ENCODE assay signal across 8 cellular contexts in genomic region chr1:197775282-197776262, GRCh38. TPM values are rescaled to one million over a fixed set of nuclear protein-coding genes. Genes with fewer than 3 reads are reported as not detected.
DNase-seq lines count a peak whose midpoint lies in the region; ATAC-seq and TF ChIP-seq lines count a peak whose summit lies in the region.

A gene with protein sequence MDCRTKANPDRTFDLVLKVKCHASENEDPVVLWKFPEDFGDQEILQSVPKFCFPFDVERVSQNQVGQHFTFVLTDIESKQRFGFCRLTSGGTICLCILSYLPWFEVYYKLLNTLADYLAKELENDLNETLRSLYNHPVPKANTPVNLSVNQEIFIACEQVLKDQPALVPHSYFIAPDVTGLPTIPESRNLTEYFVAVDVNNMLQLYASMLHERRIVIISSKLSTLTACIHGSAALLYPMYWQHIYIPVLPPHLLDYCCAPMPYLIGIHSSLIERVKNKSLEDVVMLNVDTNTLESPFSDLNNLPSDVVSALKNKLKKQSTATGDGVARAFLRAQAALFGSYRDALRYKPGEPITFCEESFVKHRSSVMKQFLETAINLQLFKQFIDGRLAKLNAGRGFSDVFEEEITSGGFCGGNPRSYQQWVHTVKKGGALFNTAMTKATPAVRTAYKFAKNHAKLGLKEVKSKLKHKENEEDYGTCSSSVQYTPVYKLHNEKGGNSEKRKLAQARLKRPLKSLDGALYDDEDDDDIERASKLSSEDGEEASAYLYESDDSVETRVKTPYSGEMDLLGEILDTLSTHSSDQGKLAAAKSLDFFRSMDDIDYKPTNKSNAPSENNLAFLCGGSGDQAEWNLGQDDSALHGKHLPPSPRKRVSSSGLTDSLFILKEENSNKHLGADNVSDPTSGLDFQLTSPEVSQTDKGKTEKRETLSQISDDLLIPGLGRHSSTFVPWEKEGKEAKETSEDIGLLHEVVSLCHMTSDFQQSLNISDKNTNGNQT (minus strand): TSS chr1:197775480. CDS start chr1:197775155, 325 bp downstream.

- no peaks in the 10 kb centered on the region; the same call in 1 of the 2 replicates for H3K79me2 ChIP-seq in GM23338 (replicated peaks; ENCODE audit: insufficient read depth)

- H3K27ac ChIP-seq in GM23338 (ENCODE audit: low read depth) (no peak within 1 kb of the TSS), right cardiac atrium (ENCODE audit: low read length) (peak within 1 kb of the TSS; percentile 97), aorta (ENCODE audit: low read depth in 1 of 2, low read length in 2 of 2) (peak within 1 kb of the TSS; percentile 68 to 83)

- peaks cover 20% of the 10 kb centered on the region for H3K4me1 Mint-ChIP-seq in GM23338
- peaks cover 64 to 71% (median 71%) of the 10 kb centered on the region in 3 donors for H3K4me1 Mint-ChIP-seq in T-cell
- peaks cover 70% of the 10 kb centered on the region for H3K4me1 Mint-ChIP-seq in activated naive CD8-positive, alpha-beta T cell treated with anti-CD3 and anti-CD28 coated beads, Interleukin-2, amount 50 U/mL, for 24 hours

- WGBS in right cardiac atrium: 11% methylated on average over 51 of the region's 51 CpGs
- 10% methylated on average over 46 to 51 of the region's 51 CpGs for WGBS in aorta, 2 donors

- in situ Hi-C loops in G401 (cut with HindIII; ENCODE audit: low sequenced_read_pairs): no loop called here

- H3K36me3 Mint-ChIP-seq in GM23338 (ENCODE audit: low read depth): no peaks in the 10 kb centered on the region
- peaks cover 7% of the 10 kb centered on the region for H3K36me3 Mint-ChIP-seq in T-cell
- peaks cover 9% of the 10 kb centered on the region for H3K36me3 Mint-ChIP-seq in activated naive CD8-positive, alpha-beta T cell treated with anti-CD3 and anti-CD28 coated beads, Interleukin-2, amount 50 U/mL, for 24 hours (ENCODE audit: low read depth)

- ATAC-seq in GM23338 (peak; percentile 88), T-cell (replicated peaks in 1 of 4) (peak; percentile 71 to 76 (median 75)), right cardiac atrium (peak; percentile 81 to 87), aorta (ENCODE audit: low FRiP score) (peak; percentile 84)
- ATAC-seq in activated naive CD8-positive, alpha-beta T cell treated with anti-CD3 and anti-CD28 coated beads, Interleukin-2, amount 50 U/mL, for 24 hours: peak; percentile 73

- intact Hi-C loops in right cardiac atrium (cut with DNase I) (no loop called here), aorta (cut with DNase I) (loop anchor here in 1 of 2 donors (5.0 kb wide), 1 partner anchor 127 kb away; the partner anchor contains the start of gene C1orf53)

- 0 out of 4 replicates have a peak, but pooled peaks of 1 of the 2 experiments have one; percentile 0 for TF ChIP-seq CTCF in GM23338 (conservative IDR thresholded peaks at IDR 0.05; ENCODE audit: low read depth in 2 of 2)

- H3K4me3 ChIP-seq in GM23338 (peak within 1 kb of the TSS; percentile 77), right cardiac atrium (ENCODE audit: low read length) (peak within 1 kb of the TSS; percentile 97), aorta (ENCODE audit: low read length in 2 of 2) (peak within 1 kb of the TSS; percentile 69 to 96)

- no peaks in the 10 kb centered on the region for H3F3A ChIP-seq in GM23338 (replicated peaks; ENCODE audit: low read depth)

- H3K9me2 ChIP-seq in GM23338 (ENCODE audit: insufficient read depth): no peaks in the 10 kb centered on the region

- CTCF ChIA-PET in T-cell (lab: Charles Lee): interaction anchor here in 1 of 2 donors (0.8 kb wide), 1 partner anchor 380 kb away, joined by 5 read pairs; no protein-coding TSS in a partner anchor

- H2AFZ ChIP-seq in GM23338: peak within 1 kb of the TSS; percentile 93

- no peaks in the 10 kb centered on the region for H4K20me1 ChIP-seq in GM23338 (replicated peaks; ENCODE audit: insufficient read depth)

- H3K27me3 ChIP-seq in GM23338 (ENCODE audit: insufficient read depth): peaks cover 30% of the 10 kb centered on the region
- H3K27me3 ChIP-seq in right cardiac atrium (ENCODE audit: control insufficient read depth, insufficient read depth): no peaks in the 10 kb centered on the region
- no peaks in the 10 kb centered on the region for H3K27me3 ChIP-seq in aorta (ENCODE audit: control insufficient read depth in 1 of 2, insufficient read depth in 2 of 2, low read length in 1 of 2)

- peak; percentile 55 for DNase-seq in G401 (ENCODE audit: low spot score)
- DNase-seq in GM23338 (ENCODE audit: low spot score): peak; percentile 89
- peak; percentile 77 for DNase-seq in LHCN-M2 (ENCODE audit: low read depth)
- DNase-seq in T-cell: peak; percentile 67 to 88 (median 79)
- DNase-seq in activated naive CD8-positive, alpha-beta T cell treated with anti-CD3 and anti-CD28 coated beads, Interleukin-2, amount 50 U/mL, for 24 hours: peak; percentile 80
- DNase-seq in right cardiac atrium: peak; percentile 69 to 90 (median 90)
- peak; percentile 86 for DNase-seq in renal cortical epithelial cell (ENCODE audit: low read depth)
- DNase-seq in aorta: peak; percentile 87 to 90

- peak within 1 kb of the TSS; percentile 79 for H3K4me2 ChIP-seq in GM23338

- H3K9me3 Mint-ChIP-seq in GM23338: peaks cover 4% of the 10 kb centered on the region; the same call in 2 of the 3 replicates
- no peaks in the 10 kb centered on the region for H3K9me3 Mint-ChIP-seq in T-cell
- H3K9me3 Mint-ChIP-seq in activated naive CD8-positive, alpha-beta T cell treated with anti-CD3 and anti-CD28 coated beads, Interleukin-2, amount 50 U/mL, for 24 hours: peaks cover 4% of the 10 kb centered on the region

- H3K27me3 Mint-ChIP-seq in GM23338 (ENCODE audit: insufficient read depth, low read depth, poor library complexity) (peaks cover 2% of the 10 kb centered on the region), T-cell (no peaks in the 10 kb centered on the region)
- H3K27me3 Mint-ChIP-seq in activated naive CD8-positive, alpha-beta T cell treated with anti-CD3 and anti-CD28 coated beads, Interleukin-2, amount 50 U/mL, for 24 hours: no peaks in the 10 kb centered on the region

- H3K27ac Mint-ChIP-seq in GM23338 (no peak within 1 kb of the TSS), T-cell (peak within 1 kb of the TSS; percentile 99 to 100)
- peak within 1 kb of the TSS; percentile 99 for H3K27ac Mint-ChIP-seq in activated naive CD8-positive, alpha-beta T cell treated with anti-CD3 and anti-CD28 coated beads, Interleukin-2, amount 50 U/mL, for 24 hours

- H3K36me3 ChIP-seq in GM23338 (ENCODE audit: insufficient read depth): no peaks in the 10 kb centered on the region
- no peaks in the 10 kb centered on the region for H3K36me3 ChIP-seq in aorta (ENCODE audit: control insufficient read depth in 1 of 2, insufficient read depth in 2 of 2, low read length in 1 of 2)

- H3K4me3 Mint-ChIP-seq in GM23338: peak within 1 kb of the TSS; percentile 81
- H3K4me3 Mint-ChIP-seq in T-cell: peak within 1 kb of the TSS; percentile 86 to 91 (median 89)
- peak within 1 kb of the TSS; percentile 92 for H3K4me3 Mint-ChIP-seq in activated naive CD8-positive, alpha-beta T cell treated with anti-CD3 and anti-CD28 coated beads, Interleukin-2, amount 50 U/mL, for 24 hours

- H3K4me1 ChIP-seq in GM23338 (ENCODE audit: insufficient read depth) (peaks cover 19% of the 10 kb centered on the region), right cardiac atrium (ENCODE audit: control insufficient read depth, insufficient read depth, low read length) (peaks cover 8% of the 10 kb centered on the region), aorta (ENCODE audit: control insufficient read depth in 1 of 2, insufficient read depth in 2 of 2, low read length in 2 of 2) (no peaks in the 10 kb centered on the region)

- H3K9me3 ChIP-seq in right cardiac atrium (ENCODE audit: control insufficient read depth, low read length) (no peaks in the 10 kb centered on the region), aorta (ENCODE audit: control insufficient read depth, low read length) (no peaks in the 10 kb centered on the region)

- POLR2A ChIA-PET in T-cell (lab: Charles Lee): interaction anchor here (0.6 to 0.9 kb wide), 3 partner anchors 15 to 906 kb away, joined by 3 to 11 read pairs (median 7); no protein-coding TSS in a partner anchor

TF ChIP-seq in GM23338, 12 proteins besides CTCF, POLR2A, EP300 and RAD21:
- TF ChIP-seq CREB1 (CRISPR knock-in tag; IDR thresholded peaks at IDR 0.05; ENCODE audit: low read depth): no peak
- TF ChIP-seq, protein P1, sequence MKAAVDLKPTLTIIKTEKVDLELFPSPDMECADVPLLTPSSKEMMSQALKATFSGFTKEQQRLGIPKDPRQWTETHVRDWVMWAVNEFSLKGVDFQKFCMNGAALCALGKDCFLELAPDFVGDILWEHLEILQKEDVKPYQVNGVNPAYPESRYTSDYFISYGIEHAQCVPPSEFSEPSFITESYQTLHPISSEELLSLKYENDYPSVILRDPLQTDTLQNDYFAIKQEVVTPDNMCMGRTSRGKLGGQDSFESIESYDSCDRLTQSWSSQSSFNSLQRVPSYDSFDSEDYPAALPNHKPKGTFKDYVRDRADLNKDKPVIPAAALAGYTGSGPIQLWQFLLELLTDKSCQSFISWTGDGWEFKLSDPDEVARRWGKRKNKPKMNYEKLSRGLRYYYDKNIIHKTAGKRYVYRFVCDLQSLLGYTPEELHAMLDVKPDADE (IDR thresholded peaks at IDR 0.05): peak; percentile 44; the same call in 1 of the 2 replicates
- TF ChIP-seq POLR2AphosphoS5 (IDR thresholded peaks at IDR 0.05; ENCODE audit: low read depth): peak; percentile 15; the same call in 1 of the 2 replicates

RNA-seq across cellular contexts. Expression of the gene that starts here (rescaled TPM):
- total RNA-seq in G401 (2014; rRNA removed; shearing (Covaris generic)): not detected in 2 replicates
- 5.2 and 6.1 TPM in 2 replicates for total RNA-seq in GM23338 (2014; rRNA removed; shearing (Covaris generic))
- polyA plus RNA-seq in GM23338 (2016; fragmentation: Nextera tagmentation; extraction: Ambion mirVana): 3.0 and 4.3 TPM in 2 replicates
- 4.5 and 6.5 TPM in 2 replicates for total RNA-seq in LHCN-M2 (2014; rRNA removed)
- 1.2 TPM for polyA plus RNA-seq in LHCN-M2 (2012)
- total RNA-seq in T-cell: 10 to 100 TPM; 13.6 to 29.8 (median 15.8) TPM
- total RNA-seq in right cardiac atrium: 10 to 100 TPM; 21.4 to 27.6 (median 27.1) TPM
- polyA plus RNA-seq in right cardiac atrium: 4.1 TPM
- total RNA-seq in renal cortical epithelial cell: 28.7 and 29.5 TPM in 2 replicates
- 10 to 100 TPM; 13.9 to 20.5 TPM for total RNA-seq in aorta
- polyA plus RNA-seq in aorta: 1 to 10 TPM; 1.5 to 1.9 TPM

Comparison
In these comparisons a context has a peak if more than half of its experiments do, and no peak if none do; other contexts are left out.
1. Peak in DNase-seq in G401; RNA of the gene not detected or under 1 TPM.